Comparison of ENCODE assay signal across 9 cellular contexts in genomic region chr4:77618383-77619241, GRCh38. TPM values are rescaled to one million over a fixed set of nuclear protein-coding genes. Genes with fewer than 3 reads are reported as not detected.
DNase-seq lines count a peak whose midpoint lies in the region; ATAC-seq and TF ChIP-seq lines count a peak whose summit lies in the region.
"Had no signal": no experiment of that assay in that cellular context is flagged by ENCODE, and none has a peak within 500 bp of the region (broad histone marks: within the 10 kb centered on the region; RNA-seq: fewer than 3 reads in every experiment).

No MANE protein-coding gene starts in this region.

- peak; percentile 40 to 77 (median 64) for TF ChIP-seq CTCF in gastrocnemius medialis (IDR thresholded peaks at IDR 0.05 in 4 of 5, conservative IDR thresholded peaks at IDR 0.05 in 1 of 5)

- H3K9me3 ChIP-seq in T-helper 17 cell (ENCODE audit: control insufficient read depth, low read length, poor library complexity, severe bottlenecking) (no peaks in the 10 kb centered on the region), gastrocnemius medialis (no peaks in the 10 kb centered on the region)
- H3K9me3 ChIP-seq: BLaER1 treated with 17β-estradiol and CSF1 and Interleukin-3, amounts not matched to agents 10 nM and 100 nM had no signal

- DNase-seq in NCI-H1417 (lab: John Stamatoyannopoulos, UW) = peak; percentile 45 to 88 (median 75)
- no peak for DNase-seq in NCI-H1417 treated with DMSO at 0.1 percent for 48 hours (lab: John Stamatoyannopoulos, UW)
- peak; percentile 61 for DNase-seq in NCI-H1436 (lab: John Stamatoyannopoulos, UW)
- peak; percentile 13 to 38 (median 16) for DNase-seq in T-helper 17 cell
- DNase-seq in amniotic stem cell (lab: John Stamatoyannopoulos, UW) = peak; percentile 61
- DNase-seq in hepatic stellate cell (ENCODE audit: low spot score) = peak; percentile 52
- peak; percentile 32 to 45 for DNase-seq in gastrocnemius medialis

- no peaks in the 10 kb centered on the region for H3K27me3 ChIP-seq in gastrocnemius medialis
- H3K27me3 ChIP-seq: BLaER1 treated with 17β-estradiol and CSF1 and Interleukin-3, amounts not matched to agents 10 nM and 100 nM had no signal

- H3K4me3 Mint-ChIP-seq in T-helper 17 cell = peak overlapping the region; percentile 19

- H3K4me1 Mint-ChIP-seq in T-helper 17 cell = peaks cover 9% of the 10 kb centered on the region

- no peak overlapping the region for H3K27ac ChIP-seq in gastrocnemius medialis
- H3K27ac ChIP-seq: BLaER1 treated with 17β-estradiol and CSF1 and Interleukin-3, amounts not matched to agents 10 nM and 100 nM had no signal

- intact Hi-C loops in gastrocnemius medialis (cut with DNase I; ENCODE audit: low total_unique reads) = loop anchor here (5.0 kb wide), 2 partner anchors 79 to 231 kb away; no protein-coding TSS in a partner anchor

- H3K4me1 ChIP-seq in gastrocnemius medialis = no peaks in the 10 kb centered on the region

- H3K36me3 ChIP-seq in gastrocnemius medialis = no peaks in the 10 kb centered on the region
- H3K36me3 ChIP-seq: BLaER1 treated with 17β-estradiol and CSF1 and Interleukin-3, amounts not matched to agents 10 nM and 100 nM had no signal

- no peak overlapping the region for H3K27ac Mint-ChIP-seq in T-helper 17 cell

- ATAC-seq in HG02763 (IDR thresholded peaks at IDR 0.05; ENCODE audit: unreplicated experiment) (peak; percentile 89), T-helper 17 cell (peak; percentile 81), gastrocnemius medialis (peak; percentile 91 to 93)

- peak overlapping the region in 1 of 4 donors; percentile 13 for H3K4me3 ChIP-seq in gastrocnemius medialis
- H3K4me3 ChIP-seq: BLaER1 treated with 17β-estradiol and CSF1 and Interleukin-3, amounts not matched to agents 10 nM and 100 nM had no signal

- in situ Hi-C loops in gastrocnemius medialis (cut with MboI; ENCODE audit: low sequenced_read_pairs in 4 of 4) = no loop called here

- peaks cover 38% of the 10 kb centered on the region for H3K27me3 Mint-ChIP-seq in T-helper 17 cell

- no peak for TF ChIP-seq POLR2A in gastrocnemius medialis (IDR thresholded peaks at IDR 0.05)

- H3K36me3 Mint-ChIP-seq in T-helper 17 cell (ENCODE audit: low read depth) = no peaks in the 10 kb centered on the region

RNA-seq across cellular contexts. Expression of gene CXCL13, which starts 13.0 kb away (rescaled TPM):
- total RNA-seq in T-helper 17 cell (not detected), gastrocnemius medialis (not detected)
